ENCODE assay signal across 29 cellular contexts in genomic region chr6:158051968-158052367, GRCh38.
"Had no signal": no experiment of that assay in that cellular context is flagged by ENCODE, and none has a peak within 500 bp of the region (broad histone marks: within the 10 kb centered on the region; RNA-seq: fewer than 3 reads in every experiment).

No MANE protein-coding gene starts in this region.

- H3K9me3 ChIP-seq: esophagus muscularis mucosa, gastroesophageal sphincter, heart right ventricle had no signal

- ATAC-seq: activated CD4-positive, alpha-beta T cell treated with anti-CD3 and anti-CD28 coated beads for 36 hours; activated CD8-positive, alpha-beta memory T cell treated with anti-CD3 and anti-CD28 coated beads, Interleukin-2, amount 10 ng/mL, durations not matched to agents 7 days and 5 days; activated CD8-positive, alpha-beta T cell treated with anti-CD3 and anti-CD28 coated beads, Interleukin-2, amount 10 ng/mL, durations not matched to agents 7 days and 5 days; effector memory CD8-positive, alpha-beta T cell; gastroesophageal sphincter; heart right ventricle had no signal

- H3K9me3 Mint-ChIP-seq: activated CD4-positive, alpha-beta memory T cell treated with anti-CD3 and anti-CD28 coated beads for 36 hours; activated naive CD4-positive, alpha-beta T cell treated with anti-CD3 and anti-CD28 coated beads for 36 hours; activated naive CD4-positive, alpha-beta T cell treated with anti-CD3 and anti-CD28 coated beads, Interleukin-2, amount 50 U/mL, for 24 hours; activated T-helper 2 cell treated with anti-CD3 and anti-CD28 coated beads, Interferon-gamma antibody, Interleukin-2, Interleukin-4, amounts not matched to agents 10 μg/mL and 5 μg/mL and 100 μg/mL, durations not matched to agents 14 hours and 24 hours and 36 hours; central memory CD8-positive, alpha-beta T cell; effector memory CD8-positive, alpha-beta T cell had no signal

- H3K4me3 Mint-ChIP-seq: activated CD4-positive, alpha-beta memory T cell treated with anti-CD3 and anti-CD28 coated beads for 36 hours; activated CD4-positive, alpha-beta T cell treated with anti-CD3 and anti-CD28 coated beads for 36 hours; activated CD4-positive, alpha-beta T cell treated with anti-CD3 and anti-CD28 coated beads, Interleukin-2, amount 10 ng/mL, durations not matched to agents 24 days and 14 days; activated CD8-positive, alpha-beta memory T cell treated with anti-CD3 and anti-CD28 coated beads, Interleukin-2, amount 10 ng/mL, durations not matched to agents 7 days and 5 days; activated CD8-positive, alpha-beta T cell treated with anti-CD3 and anti-CD28 coated beads, Interleukin-2, amount 10 ng/mL, durations not matched to agents 7 days and 5 days; activated naive CD4-positive, alpha-beta T cell treated with anti-CD3 and anti-CD28 coated beads for 36 hours; activated naive CD4-positive, alpha-beta T cell treated with anti-CD3 and anti-CD28 coated beads, Interleukin-2, amount 50 U/mL, for 24 hours; activated T-helper 1 cell treated with anti-CD3 and anti-CD28 coated beads, Interleukin-12 subunit alpha, Interleukin-12 subunit beta, Interleukin-2, Interleukin-4 antibody, amounts not matched to agents 30 ng/mL and 10 ng/mL and 1 ng/mL, durations not matched to agents 14 hours and 24 hours and 36 hours; central memory CD8-positive, alpha-beta T cell; effector memory CD8-positive, alpha-beta T cell had no signal

- H3K27me3 Mint-ChIP-seq: activated CD4-positive, alpha-beta memory T cell treated with anti-CD3 and anti-CD28 coated beads for 36 hours; activated CD4-positive, alpha-beta T cell treated with anti-CD3 and anti-CD28 coated beads for 36 hours; activated CD4-positive, alpha-beta T cell treated with anti-CD3 and anti-CD28 coated beads, Interleukin-2, amount 10 ng/mL, durations not matched to agents 24 days and 14 days; activated CD8-positive, alpha-beta memory T cell treated with anti-CD3 and anti-CD28 coated beads, Interleukin-2, amount 10 ng/mL, durations not matched to agents 7 days and 5 days; activated naive CD4-positive, alpha-beta T cell treated with anti-CD3 and anti-CD28 coated beads, Interleukin-2, amount 50 U/mL, for 24 hours; central memory CD8-positive, alpha-beta T cell; effector memory CD8-positive, alpha-beta T cell had no signal

- H3K27ac Mint-ChIP-seq: activated CD4-positive, alpha-beta memory T cell treated with anti-CD3 and anti-CD28 coated beads for 36 hours; activated CD4-positive, alpha-beta T cell treated with anti-CD3 and anti-CD28 coated beads for 36 hours; activated CD4-positive, alpha-beta T cell treated with anti-CD3 and anti-CD28 coated beads, Interleukin-2, amount 10 ng/mL, durations not matched to agents 24 days and 14 days; activated CD8-positive, alpha-beta memory T cell treated with anti-CD3 and anti-CD28 coated beads, Interleukin-2, amount 10 ng/mL, durations not matched to agents 7 days and 5 days; activated CD8-positive, alpha-beta T cell treated with anti-CD3 and anti-CD28 coated beads, Interleukin-2, amount 10 ng/mL, durations not matched to agents 7 days and 5 days; activated naive CD4-positive, alpha-beta T cell treated with anti-CD3 and anti-CD28 coated beads for 36 hours; activated T-helper 1 cell treated with anti-CD3 and anti-CD28 coated beads, Interleukin-12 subunit alpha, Interleukin-12 subunit beta, Interleukin-2, Interleukin-4 antibody, amounts not matched to agents 30 ng/mL and 10 ng/mL and 1 ng/mL, durations not matched to agents 14 hours and 24 hours and 36 hours; activated T-helper 2 cell treated with anti-CD3 and anti-CD28 coated beads, Interferon-gamma antibody, Interleukin-2, Interleukin-4, amounts not matched to agents 10 μg/mL and 5 μg/mL and 100 μg/mL, durations not matched to agents 14 hours and 24 hours and 36 hours; effector memory CD8-positive, alpha-beta T cell had no signal

- DNase-seq: activated CD4-positive, alpha-beta memory T cell treated with anti-CD3 and anti-CD28 coated beads for 36 hours; activated CD4-positive, alpha-beta T cell treated with anti-CD3 and anti-CD28 coated beads for 36 hours; activated CD4-positive, alpha-beta T cell treated with anti-CD3 and anti-CD28 coated beads, Interleukin-2, amount 10 ng/mL, durations not matched to agents 24 days and 14 days; activated CD4-positive, CD25-positive, alpha-beta regulatory T cell; activated CD4-positive, CD25-positive, alpha-beta regulatory T cell treated with anti-CD3 and anti-CD28 coated beads, Interleukin-2, amount 50 U/mL, for 72 hours; activated CD8-positive, alpha-beta memory T cell treated with anti-CD3 and anti-CD28 coated beads, Interleukin-2, amount 10 ng/mL, durations not matched to agents 7 days and 5 days; activated CD8-positive, alpha-beta memory T cell treated with anti-CD3 and anti-CD28 coated beads, Interleukin-2, amount 50 U/mL, for 4 hours; activated CD8-positive, alpha-beta T cell treated with anti-CD3 and anti-CD28 coated beads, Interleukin-2, amount 10 ng/mL, durations not matched to agents 7 days and 5 days; activated naive CD4-positive, alpha-beta T cell treated with anti-CD3 and anti-CD28 coated beads for 36 hours; activated T-cell treated with anti-CD3 and anti-CD28 coated beads, Interleukin-2, amount 50 U/mL, for 1 hour; activated T-cell treated with anti-CD3 and anti-CD28 coated beads, Interleukin-2, amount 50 U/mL, for 48 hours; amniotic stem cell; anterior cingulate cortex; brain microvascular endothelial cell; cortex of kidney; dermis blood vessel endothelial cell; effector CD4-positive, alpha-beta T cell; effector memory CD8-positive, alpha-beta T cell; erythroblast; foreskin melanocyte; heart right ventricle; T-helper 1 cell; T-helper 2 cell had no signal
